In the genomic region with DNA sequence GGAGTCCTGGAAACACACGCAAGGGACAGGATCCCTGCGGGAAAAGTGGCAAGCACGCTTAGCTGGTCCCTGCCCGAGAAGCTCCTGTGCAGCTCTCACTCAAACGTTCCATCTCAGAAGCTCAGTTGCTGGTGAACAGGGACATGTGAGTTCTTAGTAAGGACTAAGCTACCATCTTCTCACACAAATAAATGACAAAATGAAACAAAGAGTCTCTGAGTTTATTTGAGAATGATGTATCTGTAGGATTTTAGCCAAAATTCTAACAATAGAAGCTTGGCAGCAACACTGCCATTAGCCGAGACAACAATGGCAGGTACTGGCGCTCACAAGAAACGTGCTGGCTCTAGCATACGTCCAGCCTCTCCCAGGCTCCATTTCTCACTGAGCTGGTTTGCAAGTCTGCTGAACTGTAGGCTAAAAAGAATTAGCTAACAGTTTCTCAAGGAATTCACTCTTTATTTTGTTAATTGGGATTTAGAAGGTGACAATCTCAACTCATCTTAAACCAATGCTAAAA, we compare ENCODE assay signal across 13 cellular contexts.
"Had no signal": no experiment of that assay in that cellular context is flagged by ENCODE, and none has a peak within 500 bp of the region (broad histone marks: within the 10 kb centered on the region; RNA-seq: fewer than 3 reads in every experiment).

No MANE protein-coding gene starts in this region.

- ATAC-seq: gastrocnemius medialis; naive thymus-derived CD4-positive, alpha-beta T cell; sciatic nerve; stimulated activated naive B cell treated with anti-CD40 and anti-IgM and Interleukin-4, amounts not matched to agents 10 μg/mL and 1 μg/mL and 100 μg/mL, for 72 hours had no signal

- DNase-seq: activated naive CD4-positive, alpha-beta T cell treated with anti-CD3 and anti-CD28 coated beads, Interleukin-2, amount 10 ng/mL, durations not matched to agents 7 days and 5 days; cortex of kidney; gastrocnemius medialis; hypothalamus; left cardiac atrium; mammary epithelial cell; naive thymus-derived CD4-positive, alpha-beta T cell; spleen; stimulated activated CD4-positive, alpha-beta T cell treated with anti-CD3 and anti-CD28 coated beads, Interleukin-1b, Interleukin-23, amount 100 ng/mL, for 48 hours; stimulated activated naive B cell treated with anti-CD40 and anti-IgM and Interleukin-4, amounts not matched to agents 10 μg/mL and 1 μg/mL and 100 μg/mL, for 72 hours; T-helper 2 cell; transverse colon had no signal

- H3K9me3 ChIP-seq: gastrocnemius medialis, spleen, transverse colon had no signal

- H3K27ac ChIP-seq: transverse colon had no signal

- H3K27me3 ChIP-seq: gastrocnemius medialis, spleen, transverse colon had no signal

- H3K4me1 ChIP-seq: gastrocnemius medialis, transverse colon had no signal

- H3K4me3 ChIP-seq: gastrocnemius medialis, spleen, transverse colon had no signal
